23 cellular contexts compared by ENCODE assay signal in genomic region chr2:238509903-238510302, GRCh38.
"Had no signal": no experiment of that assay in that cellular context is flagged by ENCODE, and none has a peak within 500 bp of the region (broad histone marks: within the 10 kb centered on the region; RNA-seq: fewer than 3 reads in every experiment).

No MANE protein-coding gene starts in this region.

- FAIRE-seq: astrocyte had no signal

- H3K9me3 Mint-ChIP-seq: activated T-cell treated with anti-CD3 and anti-CD28 coated beads, Interleukin-2, amount 50 U/mL, for 24 hours; activated T-helper 17 cell treated with anti-CD3 and anti-CD28 coated beads, Interleukin-2, amount 50 U/mL, for 72 hours; central memory CD8-positive, alpha-beta T cell; natural killer cell; T-cell; T-helper 2 cell treated with Interferon-gamma antibody and Interleukin-4, amounts not matched to agents 5 μg/mL and 100 μg/mL, for 36 hours; type B pancreatic cell had no signal

- ATAC-seq: activated T-helper 17 cell treated with anti-CD3 and anti-CD28 coated beads, Interleukin-2, amount 50 U/mL, for 72 hours; left lobe of liver; natural killer cell; T-cell had no signal

- H3K4me1 Mint-ChIP-seq: activated T-helper 17 cell treated with anti-CD3 and anti-CD28 coated beads, Interleukin-2, amount 50 U/mL, for 72 hours; central memory CD8-positive, alpha-beta T cell; natural killer cell had no signal

- H3K4me1 ChIP-seq: adrenal gland, colonic mucosa, heart right ventricle had no signal

- H3K36me3 Mint-ChIP-seq: activated naive CD8-positive, alpha-beta T cell; mesothelial cell of epicardium; natural killer cell; T-cell; type B pancreatic cell had no signal

- H3K27ac Mint-ChIP-seq: activated naive CD8-positive, alpha-beta T cell; activated T-cell treated with anti-CD3 and anti-CD28 coated beads, Interleukin-2, amount 50 U/mL, for 24 hours; activated T-helper 17 cell treated with anti-CD3 and anti-CD28 coated beads, Interleukin-2, amount 50 U/mL, for 72 hours; mesothelial cell of epicardium; natural killer cell; T-cell; T-helper 2 cell treated with Interferon-gamma antibody and Interleukin-4, amounts not matched to agents 5 μg/mL and 100 μg/mL, for 36 hours; type B pancreatic cell had no signal

- H3K27me3 ChIP-seq: adrenal gland, colonic mucosa, sigmoid colon had no signal

- DNase-seq: activated CD8-positive, alpha-beta memory T cell treated with anti-CD3 and anti-CD28 coated beads for 24 hours; activated CD8-positive, alpha-beta memory T cell treated with anti-CD3 and anti-CD28 coated beads, Interleukin-2, amount 50 U/mL, for 4 hours; activated naive CD4-positive, alpha-beta T cell; activated T-cell treated with anti-CD3 and anti-CD28 coated beads, Interleukin-2, amount 50 U/mL, for 24 hours; adrenal gland; colonic mucosa; heart right ventricle; natural killer cell; nucleus accumbens; sigmoid colon; stimulated activated CD4-positive, alpha-beta T cell treated with anti-CD3 and anti-CD28 coated beads, Interleukin-4, amount 100 ng/mL, for 1 hour; stimulated activated naive CD4-positive, alpha-beta T cell treated with Interleukin-2 at 50 U/mL for 16 hours; T-cell had no signal

- H3K27me3 Mint-ChIP-seq: activated naive CD8-positive, alpha-beta T cell; activated T-helper 17 cell treated with anti-CD3 and anti-CD28 coated beads, Interleukin-2, amount 50 U/mL, for 72 hours had no signal

- H3K9me3 ChIP-seq: adrenal gland, colonic mucosa, sigmoid colon, thoracic aorta had no signal

- H3K27ac ChIP-seq: adrenal gland, colonic mucosa, epithelial cell of prostate, heart right ventricle, sigmoid colon, thoracic aorta had no signal

- H3K4me3 Mint-ChIP-seq: activated naive CD8-positive, alpha-beta T cell; activated T-cell treated with anti-CD3 and anti-CD28 coated beads, Interleukin-2, amount 50 U/mL, for 24 hours; activated T-helper 17 cell treated with anti-CD3 and anti-CD28 coated beads, Interleukin-2, amount 50 U/mL, for 72 hours; central memory CD8-positive, alpha-beta T cell; mesothelial cell of epicardium; natural killer cell; T-cell; T-helper 2 cell treated with Interferon-gamma antibody and Interleukin-4, amounts not matched to agents 5 μg/mL and 100 μg/mL, for 36 hours; type B pancreatic cell had no signal

- H3K4me3 ChIP-seq: adrenal gland, colonic mucosa, heart right ventricle, sigmoid colon, thoracic aorta had no signal

- H3K36me3 ChIP-seq: adrenal gland, colonic mucosa, heart right ventricle, sigmoid colon, thoracic aorta had no signal
